4 cellular contexts compared by ENCODE assay signal in genomic region chr1:236335633-236336032, GRCh38. TPM values are rescaled to one million over a fixed set of nuclear protein-coding genes. Genes with fewer than 3 reads are reported as not detected.
"Had no signal": no experiment of that assay in that cellular context is flagged by ENCODE, and none has a peak within 500 bp of the region (broad histone marks: within the 10 kb centered on the region; RNA-seq: fewer than 3 reads in every experiment).

No MANE protein-coding gene starts in this region.

RNA-seq across cellular contexts. Expression of gene EDARADD, which starts 58.5 kb away (rescaled TPM):
- total RNA-seq: OCI-LY7, Peyer's patch, SJSA1 had no signal
- polyA plus RNA-seq: SK-N-SH had no signal
